Comparison of ENCODE assay signal across 13 cellular contexts in the genomic region with DNA sequence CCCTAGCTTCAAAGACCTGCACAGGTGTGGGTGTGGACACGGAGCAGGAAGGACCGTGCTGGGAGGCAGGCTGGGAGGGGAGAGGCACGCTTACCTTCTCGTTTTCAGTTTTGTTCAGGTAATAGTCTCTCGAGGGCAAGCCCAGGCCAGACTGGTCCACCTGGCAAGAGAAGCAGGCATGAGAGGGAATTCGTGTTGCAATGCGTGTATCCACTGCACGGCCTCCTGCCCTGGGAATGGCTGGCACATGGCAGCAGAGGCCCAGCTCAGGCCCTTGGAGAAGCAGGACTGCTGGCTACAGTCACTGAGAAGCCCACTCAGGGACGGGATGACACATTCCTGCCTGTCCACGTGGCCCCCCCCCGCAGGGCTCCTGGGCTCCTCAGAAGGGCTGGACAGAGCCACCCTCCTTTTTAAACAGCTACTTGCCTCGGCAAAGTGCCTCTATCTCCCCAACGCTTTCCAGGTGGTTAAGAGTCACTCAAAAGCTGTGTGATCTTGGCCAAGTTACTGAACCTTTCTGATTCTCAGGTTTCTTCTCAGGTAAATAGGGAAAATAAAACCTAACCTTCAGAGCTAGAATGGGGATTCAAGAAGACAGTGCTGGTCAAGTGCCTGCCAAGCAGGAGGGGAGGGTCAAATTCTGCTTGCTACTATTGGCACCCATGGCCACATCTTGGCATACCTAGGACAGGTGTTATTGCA. TPM values are rescaled to one million over a fixed set of nuclear protein-coding genes. Genes with fewer than 3 reads are reported as not detected.
DNase-seq lines count a peak whose midpoint lies in the region; ATAC-seq and TF ChIP-seq lines count a peak whose summit lies in the region.
"Had no signal": no experiment of that assay in that cellular context is flagged by ENCODE, and none has a peak within 500 bp of the region (broad histone marks: within the 10 kb centered on the region; RNA-seq: fewer than 3 reads in every experiment).

No MANE protein-coding gene starts in this region.

- DNase-seq in activated CD4-positive, alpha-beta T cell treated with anti-CD3 and anti-CD28 coated beads, Interleukin-2, amount 10 ng/mL, durations not matched to agents 24 days and 14 days: no peak
- DNase-seq in activated CD4-positive, alpha-beta T cell treated with anti-CD3 and anti-CD28 coated beads, Interleukin-2, amount 50 U/mL, for 48 hours: no peak
- DNase-seq in activated CD8-positive, alpha-beta T cell treated with anti-CD3 and anti-CD28 coated beads for 36 hours: no peak
- DNase-seq in epithelial cell of prostate (ENCODE audit: low read depth, low spot score) (no peak), cerebellar cortex (ENCODE audit: low spot score) (no peak), hippocampal formation (lab: John Stamatoyannopoulos, UW) (no peak), left lung (no peak)
- DNase-seq: erythroblast, kidney, NCI-H1105 treated with DMSO at 0.1 percent for 48 hours had no signal

- no peaks in the 10 kb centered on the region for H3K27me3 Mint-ChIP-seq in activated CD4-positive, alpha-beta T cell treated with anti-CD3 and anti-CD28 coated beads, Interleukin-2, amount 10 ng/mL, durations not matched to agents 24 days and 14 days
- no peaks in the 10 kb centered on the region for H3K27me3 Mint-ChIP-seq in activated CD8-positive, alpha-beta T cell treated with anti-CD3 and anti-CD28 coated beads for 36 hours
- H3K27me3 Mint-ChIP-seq in stimulated activated memory B cell treated with anti-CD40 and anti-IgM and Interleukin-4, amounts not matched to agents 10 μg/mL and 1 μg/mL and 100 μg/mL, for 72 hours: no peaks in the 10 kb centered on the region

- H3K36me3 ChIP-seq in left lung: peaks cover 0 to 81% of the 10 kb centered on the region in 2 donors

- POLR2A ChIA-PET in activated CD8-positive, alpha-beta T cell treated with anti-CD3 and anti-CD28 coated beads for 36 hours (lab: Charles Lee): interaction anchor here (0.6 to 4.2 kb wide), 6 partner anchors 10 to 1086 kb away, joined by 3 to 27 read pairs (median 6); no protein-coding TSS in a partner anchor

- peak overlapping the region; percentile 81 for H3K27ac Mint-ChIP-seq in activated CD4-positive, alpha-beta T cell treated with anti-CD3 and anti-CD28 coated beads, Interleukin-2, amount 10 ng/mL, durations not matched to agents 24 days and 14 days
- peak overlapping the region; percentile 90 for H3K27ac Mint-ChIP-seq in activated CD8-positive, alpha-beta T cell treated with anti-CD3 and anti-CD28 coated beads for 36 hours
- peak overlapping the region; percentile 77 for H3K27ac Mint-ChIP-seq in stimulated activated memory B cell treated with anti-CD40 and anti-IgM and Interleukin-4, amounts not matched to agents 10 μg/mL and 1 μg/mL and 100 μg/mL, for 72 hours

- no peak for TF ChIP-seq CTCF in activated CD8-positive, alpha-beta T cell treated with anti-CD3 and anti-CD28 coated beads for 36 hours (IDR thresholded peaks at IDR 0.05)
- no peak for TF ChIP-seq CTCF in left lung (IDR thresholded peaks at IDR 0.05)

- no peak for ATAC-seq in activated CD8-positive, alpha-beta T cell treated with anti-CD3 and anti-CD28 coated beads for 36 hours
- ATAC-seq in stimulated activated memory B cell treated with anti-CD40 and anti-IgM and Interleukin-4, amounts not matched to agents 10 μg/mL and 1 μg/mL and 100 μg/mL, for 72 hours: no peak
- no peak for ATAC-seq in left lung

- CTCF ChIA-PET in activated CD8-positive, alpha-beta T cell treated with anti-CD3 and anti-CD28 coated beads for 36 hours (lab: Charles Lee): interaction anchor here (0.7 to 9.5 kb wide), 9 partner anchors 13 to 110 kb away, joined by 3 to 187 read pairs (median 4); no protein-coding TSS in a partner anchor

- H3K4me1 ChIP-seq in left lung: peaks cover 17 to 54% of the 10 kb centered on the region in 2 donors

- peak overlapping the region; percentile 29 for H3K27ac ChIP-seq in epithelial cell of prostate
- H3K27ac ChIP-seq in left lung: no peak overlapping the region
- H3K27ac ChIP-seq: parathyroid adenoma had no signal

- H3K9me3 ChIP-seq in left lung: no peaks in the 10 kb centered on the region

- no peaks in the 10 kb centered on the region for H3K9me3 Mint-ChIP-seq in activated CD4-positive, alpha-beta T cell treated with anti-CD3 and anti-CD28 coated beads, Interleukin-2, amount 10 ng/mL, durations not matched to agents 24 days and 14 days
- no peaks in the 10 kb centered on the region for H3K9me3 Mint-ChIP-seq in activated CD8-positive, alpha-beta T cell treated with anti-CD3 and anti-CD28 coated beads for 36 hours
- no peaks in the 10 kb centered on the region for H3K9me3 Mint-ChIP-seq in stimulated activated memory B cell treated with anti-CD40 and anti-IgM and Interleukin-4, amounts not matched to agents 10 μg/mL and 1 μg/mL and 100 μg/mL, for 72 hours

- intact Hi-C loops in activated CD4-positive, alpha-beta T cell treated with anti-CD3 and anti-CD28 coated beads, Interleukin-2, amount 10 ng/mL, durations not matched to agents 24 days and 14 days (cut with micrococcal nuclease): loop anchor here (2.0 kb wide), 1 partner anchor 35 kb away; no protein-coding TSS in a partner anchor
- intact Hi-C loops in activated CD8-positive, alpha-beta T cell treated with anti-CD3 and anti-CD28 coated beads for 36 hours (cut with micrococcal nuclease): loop anchor here (5.0 kb wide), 1 partner anchor 35 kb away; the partner anchor contains the start of gene ECE1
- intact Hi-C loops in left lung (cut with DNase I): loop anchor here in 1 of 2 donors (5.0 kb wide), 1 partner anchor 110 kb away; no protein-coding TSS in a partner anchor

- H3K4me3 ChIP-seq in left lung: no peak overlapping the region
- H3K4me3 ChIP-seq: smooth muscle cell had no signal

- H3K4me1 Mint-ChIP-seq in activated CD4-positive, alpha-beta T cell treated with anti-CD3 and anti-CD28 coated beads, Interleukin-2, amount 10 ng/mL, durations not matched to agents 24 days and 14 days: peaks cover 45% of the 10 kb centered on the region
- H3K4me1 Mint-ChIP-seq in activated CD8-positive, alpha-beta T cell treated with anti-CD3 and anti-CD28 coated beads for 36 hours (ENCODE audit: low read depth): peaks cover 71% of the 10 kb centered on the region
- H3K4me1 Mint-ChIP-seq in stimulated activated memory B cell treated with anti-CD40 and anti-IgM and Interleukin-4, amounts not matched to agents 10 μg/mL and 1 μg/mL and 100 μg/mL, for 72 hours: peaks cover 47% of the 10 kb centered on the region

- no peaks in the 10 kb centered on the region for H3K27me3 ChIP-seq in left lung

- H3K36me3 Mint-ChIP-seq in activated CD4-positive, alpha-beta T cell treated with anti-CD3 and anti-CD28 coated beads, Interleukin-2, amount 10 ng/mL, durations not matched to agents 24 days and 14 days (ENCODE audit: low read depth): peaks cover 52% of the 10 kb centered on the region
- peaks cover 78% of the 10 kb centered on the region for H3K36me3 Mint-ChIP-seq in activated CD8-positive, alpha-beta T cell treated with anti-CD3 and anti-CD28 coated beads for 36 hours (ENCODE audit: low read depth)
- peaks cover 83% of the 10 kb centered on the region for H3K36me3 Mint-ChIP-seq in stimulated activated memory B cell treated with anti-CD40 and anti-IgM and Interleukin-4, amounts not matched to agents 10 μg/mL and 1 μg/mL and 100 μg/mL, for 72 hours

- no peak overlapping the region for H3K4me3 Mint-ChIP-seq in activated CD4-positive, alpha-beta T cell treated with anti-CD3 and anti-CD28 coated beads, Interleukin-2, amount 10 ng/mL, durations not matched to agents 24 days and 14 days
- H3K4me3 Mint-ChIP-seq in activated CD8-positive, alpha-beta T cell treated with anti-CD3 and anti-CD28 coated beads for 36 hours: no peak overlapping the region
- H3K4me3 Mint-ChIP-seq in stimulated activated memory B cell treated with anti-CD40 and anti-IgM and Interleukin-4, amounts not matched to agents 10 μg/mL and 1 μg/mL and 100 μg/mL, for 72 hours: no peak overlapping the region

RNA-seq across cellular contexts. Expression of gene ECE1, which starts 32.7 kb away (rescaled TPM):
- 133 and 134 TPM in 2 replicates for total RNA-seq in activated CD4-positive, alpha-beta T cell treated with anti-CD3 and anti-CD28 coated beads, Interleukin-2, amount 10 ng/mL, durations not matched to agents 24 days and 14 days
- 100 to 1,000 TPM; 118 to 127 TPM for total RNA-seq in activated CD8-positive, alpha-beta T cell treated with anti-CD3 and anti-CD28 coated beads for 36 hours
- total RNA-seq in left lung: 100 to 1,000 TPM in 1 of 2 donors, 10 to 100 TPM in 1; 91.7 to 107 TPM
